17 cellular contexts compared by ENCODE assay signal in genomic region chr11:64044730-64045386, GRCh38. TPM values are rescaled to one million over a fixed set of nuclear protein-coding genes. Genes with fewer than 3 reads are reported as not detected.
DNase-seq lines count a peak whose midpoint lies in the region; ATAC-seq, FAIRE-seq and TF ChIP-seq lines count a peak whose summit lies in the region.
"Had no signal": no experiment of that assay in that cellular context is flagged by ENCODE, and none has a peak within 500 bp of the region (broad histone marks: within the 10 kb centered on the region; RNA-seq: fewer than 3 reads in every experiment).

No MANE protein-coding gene starts in this region.

- CTCF ChIA-PET in A549 (lab: Yijun Ruan, JAX) (interaction anchor here (0.7 to 11.5 kb wide), 2 partner anchors 11 to 105 kb away, joined by 3 to 174 read pairs; no protein-coding TSS in a partner anchor), HEK293 (lab: Yijun Ruan, JAX) (no interaction called here)
- CTCF ChIA-PET in activated CD4-positive, alpha-beta memory T cell treated with anti-CD3 and anti-CD28 coated beads, Interleukin-2, amount 10 ng/mL, durations not matched to agents 7 days and 5 days (lab: Charles Lee), result interaction anchor here (0.6 kb wide), 1 partner anchor 209 kb away, joined by 3 read pairs; no protein-coding TSS in a partner anchor

- H3K36me3 Mint-ChIP-seq in activated CD4-positive, alpha-beta memory T cell treated with anti-CD3 and anti-CD28 coated beads, Interleukin-2, amount 10 ng/mL, durations not matched to agents 7 days and 5 days (ENCODE audit: low read depth), result no peaks in the 10 kb centered on the region

- TF ChIP-seq CTCF in A549 (IDR thresholded peaks at IDR 0.05) (no peak), HEK293 (tag by site-specific recombination; IDR thresholded peaks at IDR 0.05) (no peak)

- no peak for TF ChIP-seq EP300 in A549 (IDR thresholded peaks at IDR 0.05)

- H3K27ac ChIP-seq in A549, result no peak overlapping the region
- no peak overlapping the region for H3K27ac ChIP-seq in HEK293 (ENCODE audit: extremely low read depth, low read depth, low read length)
- H3K27ac ChIP-seq in layer of hippocampus (ENCODE audit: low read depth, low read length), result peak overlapping the region; percentile 92
- H3K27ac ChIP-seq: cardiac muscle cell, heart right ventricle had no signal

- H3K4me3 Mint-ChIP-seq in activated CD4-positive, alpha-beta memory T cell treated with anti-CD3 and anti-CD28 coated beads, Interleukin-2, amount 10 ng/mL, durations not matched to agents 7 days and 5 days, result no peak overlapping the region
- H3K4me3 Mint-ChIP-seq: T-helper 2 cell treated with Interferon-gamma antibody and Interleukin-4, amounts not matched to agents 5 μg/mL and 100 μg/mL, for 36 hours had no signal

- no peak for TF ChIP-seq RAD21 in A549 (conservative IDR thresholded peaks at IDR 0.05 in 1 of 2, IDR thresholded peaks at IDR 0.05 in 1 of 2)

- H3K9me3 ChIP-seq in A549, result no peaks in the 10 kb centered on the region
- no peaks in the 10 kb centered on the region for H3K9me3 ChIP-seq in HEK293 (ENCODE audit: control insufficient read depth, insufficient read depth, low read depth, low read length)
- H3K9me3 ChIP-seq: heart right ventricle had no signal

- no peak for DNase-seq in A549 (ENCODE audit: low read depth in 1 of 2, low spot score in 1 of 2)
- DNase-seq in SHP77 (lab: John Stamatoyannopoulos, UW), result peak; percentile 69 to 78
- no peak for DNase-seq in activated CD4-positive, alpha-beta memory T cell treated with anti-CD3 and anti-CD28 coated beads, Interleukin-2, amount 10 ng/mL, durations not matched to agents 7 days and 5 days
- DNase-seq in dermis blood vessel endothelial cell, result no peak
- DNase-seq in SW 1271 (lab: John Stamatoyannopoulos, UW), result no peak
- no peak for DNase-seq in activated gamma-delta T cell treated with Interleukin-2 at 50 U/mL for 16 hours
- DNase-seq: activated CD4-positive, alpha-beta T cell treated with anti-CD3 and anti-CD28 coated beads, Interleukin-2, amount 50 U/mL, for 4 hours; activated effector memory CD4-positive, alpha-beta T cell treated with anti-CD3 and anti-CD28 coated beads, Interleukin-2, amount 50 U/mL, for 16 hours; GDM1; HCEC 1CT; heart right ventricle; left ventricle myocardium superior; NCI-H146 had no signal

- no peaks in the 10 kb centered on the region for H3K4me1 ChIP-seq in A549
- H3K4me1 ChIP-seq in HEK293 (ENCODE audit: control insufficient read depth, insufficient read depth, low read length), result no peaks in the 10 kb centered on the region

- no peaks in the 10 kb centered on the region for H3K27me3 ChIP-seq in layer of hippocampus (ENCODE audit: control insufficient read depth, insufficient read depth, low read length)
- H3K27me3 ChIP-seq: cardiac muscle cell, heart right ventricle had no signal

- no peak overlapping the region for H3K4me2 ChIP-seq in A549

- no peaks in the 10 kb centered on the region for H3K9me3 Mint-ChIP-seq in activated CD4-positive, alpha-beta memory T cell treated with anti-CD3 and anti-CD28 coated beads, Interleukin-2, amount 10 ng/mL, durations not matched to agents 7 days and 5 days
- H3K9me3 Mint-ChIP-seq: T-helper 2 cell treated with Interferon-gamma antibody and Interleukin-4, amounts not matched to agents 5 μg/mL and 100 μg/mL, for 36 hours had no signal

- no peaks in the 10 kb centered on the region for H3K4me1 Mint-ChIP-seq in activated CD4-positive, alpha-beta memory T cell treated with anti-CD3 and anti-CD28 coated beads, Interleukin-2, amount 10 ng/mL, durations not matched to agents 7 days and 5 days

- POLR2A ChIA-PET in A549 (lab: Yijun Ruan, JAX) (no interaction called here), HEK293 (lab: Yijun Ruan, JAX) (no interaction called here)
- POLR2A ChIA-PET in activated CD4-positive, alpha-beta memory T cell treated with anti-CD3 and anti-CD28 coated beads, Interleukin-2, amount 10 ng/mL, durations not matched to agents 7 days and 5 days (lab: Charles Lee), result no interaction called here

- H3K4me3 ChIP-seq in A549 (no peak overlapping the region), HEK293 (ENCODE audit: low read depth, low read length) (no peak overlapping the region)
- H3K4me3 ChIP-seq: cardiac muscle cell, heart right ventricle had no signal

- H3K27me3 Mint-ChIP-seq in activated CD4-positive, alpha-beta memory T cell treated with anti-CD3 and anti-CD28 coated beads, Interleukin-2, amount 10 ng/mL, durations not matched to agents 7 days and 5 days, result no peaks in the 10 kb centered on the region

- no peak for FAIRE-seq in A549 (lab: Jason Lieb, UNC)

- no peaks in the 10 kb centered on the region for H3K36me3 ChIP-seq in HEK293 (ENCODE audit: control insufficient read depth in 2 of 2, insufficient read depth in 1 of 2, low read length in 2 of 2)
- H3K36me3 ChIP-seq: cardiac muscle cell, heart right ventricle had no signal

- ATAC-seq in A549, result no peak
- ATAC-seq: heart right ventricle, left ventricle myocardium superior had no signal

- 69% methylated on average over 9 of the region's 18 CpGs for WGBS in A549 (ENCODE audit: missing lambda C conversion rate)

- no peak overlapping the region for H3K27ac Mint-ChIP-seq in activated CD4-positive, alpha-beta memory T cell treated with anti-CD3 and anti-CD28 coated beads, Interleukin-2, amount 10 ng/mL, durations not matched to agents 7 days and 5 days
- H3K27ac Mint-ChIP-seq: T-helper 2 cell treated with Interferon-gamma antibody and Interleukin-4, amounts not matched to agents 5 μg/mL and 100 μg/mL, for 36 hours had no signal

- TF ChIP-seq POLR2A in A549 (IDR thresholded peaks at IDR 0.05; ENCODE audit: low read length), result no peak

TF ChIP-seq in A549, 52 proteins besides CTCF, POLR2A, EP300 and RAD21:
- TF ChIP-seq HES2 (IDR thresholded peaks at IDR 0.05) (no peak), ZFP36 (IDR thresholded peaks at IDR 0.05; ENCODE audit: borderline replicate concordance, partially characterized antibody) (peak; percentile 16)
TF ChIP-seq in A549: peak in this region for 1.

TF ChIP-seq in HEK293, 187 proteins besides CTCF, POLR2A, EP300 and RAD21:
- TF ChIP-seq EGR2 (tag by site-specific recombination; IDR thresholded peaks at IDR 0.05; ENCODE audit: low read depth) (peak; percentile 59), ZNF624 (tag by site-specific recombination; IDR thresholded peaks at IDR 0.05) (no peak), GLIS1 (tag by site-specific recombination; IDR thresholded peaks at IDR 0.05) (no peak), ZBTB8A (tag by site-specific recombination; IDR thresholded peaks at IDR 0.05) (peak; percentile 28; the same call in 1 of the 2 replicates), ZIC2 (tag by site-specific recombination; IDR thresholded peaks at IDR 0.05) (peak; percentile 93), ZFHX2 (tag by site-specific recombination; conservative IDR thresholded peaks at IDR 0.05) (peak; percentile 73), ATF2 (tag by site-specific recombination; IDR thresholded peaks at IDR 0.05; ENCODE audit: low read depth) (0 out of 2 replicates have a peak, but pooled peaks have one; percentile 29)

RNA-seq across cellular contexts. Expression of gene FLRT1, which starts 9.1 kb away (rescaled TPM):
- polyA plus RNA-seq in A549 (2011; rRNA removed) (0.28 and 0.31 TPM in 2 replicates), A549 (2017; fragmentation: RNase III; extraction: RNeasy Plus Mini Kit Qiagen cat#74134 plus additional on column Dnase treatment) (0.07 to 0.13 TPM (median 0.10 TPM) in 3 replicates)
- polyA plus RNA-seq in A549 (2012; cell fraction: cytosol; rRNA removed), result 0.08 and 0.10 TPM in 2 replicates
- polyA plus RNA-seq in A549 (2012; cell fraction: nucleus; rRNA removed), result 0.02 and 0.10 TPM in 2 replicates
- 0.58 and 0.73 TPM in 2 replicates for polyA minus RNA-seq in A549 (2011; rRNA and poly(A)+ RNA removed)
- under 1 TPM; 0.05 to 0.23 TPM for total RNA-seq in activated CD4-positive, alpha-beta memory T cell treated with anti-CD3 and anti-CD28 coated beads, Interleukin-2, amount 10 ng/mL, durations not matched to agents 7 days and 5 days
- not detected in 2 replicates for total RNA-seq in dermis blood vessel endothelial cell

RNA-seq across cellular contexts. Expression of gene OTUB1, which starts 58.6 kb away (rescaled TPM):
- 109 and 113 TPM in 2 replicates for polyA plus RNA-seq in A549 (2011; rRNA removed)
- polyA plus RNA-seq in A549 (2012; cell fraction: cytosol; rRNA removed), result 235 and 277 TPM in 2 replicates
- 475 and 538 TPM in 2 replicates for polyA plus RNA-seq in A549 (2012; cell fraction: nucleus; rRNA removed)
- 94.0 to 97.4 TPM (median 95.8 TPM) in 3 replicates for polyA plus RNA-seq in A549 (2017; fragmentation: RNase III; extraction: RNeasy Plus Mini Kit Qiagen cat#74134 plus additional on column Dnase treatment)
- polyA minus RNA-seq in A549 (2011; rRNA and poly(A)+ RNA removed), result 88.6 and 93.5 TPM in 2 replicates
- 10 to 100 TPM; 86.8 to 93.6 TPM for total RNA-seq in activated CD4-positive, alpha-beta memory T cell treated with anti-CD3 and anti-CD28 coated beads, Interleukin-2, amount 10 ng/mL, durations not matched to agents 7 days and 5 days
- 52.3 and 57.7 TPM in 2 replicates for total RNA-seq in dermis blood vessel endothelial cell

Comparison
In these comparisons a context has a peak if more than half of its experiments do, and no peak if none do; other contexts are left out.
1. DNase-seq: peak in SHP77 (2 of 2); none in A549 (0 of 2), activated CD4-positive, alpha-beta memory T cell treated with anti-CD3 and anti-CD28 coated beads, Interleukin-2, amount 10 ng/mL, durations not matched to agents 7 days and 5 days (single experiment), dermis blood vessel endothelial cell (single experiment), SW 1271 (0 of 2) and activated gamma-delta T cell treated with Interleukin-2 at 50 U/mL for 16 hours (single experiment).